9 cellular contexts compared by ENCODE assay signal in genomic region chr20:17556842-17557674, GRCh38. TPM values are rescaled to one million over a fixed set of nuclear protein-coding genes. Genes with fewer than 3 reads are reported as not detected.
DNase-seq lines count a peak whose midpoint lies in the region; ATAC-seq and TF ChIP-seq lines count a peak whose summit lies in the region.
"Had no signal": no experiment of that assay in that cellular context is flagged by ENCODE, and none has a peak within 500 bp of the region (broad histone marks: within the 10 kb centered on the region; RNA-seq: fewer than 3 reads in every experiment).

No MANE protein-coding gene starts in this region.

- H3K4me2 ChIP-seq in PC-9 (peak overlapping the region; percentile 84), fibroblast of lung (ENCODE audit: extremely low read depth, insufficient read depth, low read length) (peak overlapping the region; percentile 55)

- H3K4me1 ChIP-seq in PC-9 (replicated peaks; ENCODE audit: insufficient read depth) (peaks cover 70% of the 10 kb centered on the region), fibroblast of lung (ENCODE audit: control insufficient read depth, extremely low read depth, insufficient read depth, low read length) (peaks cover 16% of the 10 kb centered on the region)

- H3K9me3 ChIP-seq in PC-9 (ENCODE audit: insufficient read depth, low read depth) (no peaks in the 10 kb centered on the region), fibroblast of lung (ENCODE audit: control insufficient read depth, insufficient read depth, low read depth, low read length) (no peaks in the 10 kb centered on the region)

- no peaks in the 10 kb centered on the region for H3K9me2 ChIP-seq in PC-9 (ENCODE audit: insufficient read depth)

- DNase-seq in DMS79 (lab: John Stamatoyannopoulos, UW) = peak; percentile 49
- peak; percentile 56 to 64 for DNase-seq in PC-9
- DNase-seq in fibroblast of lung (ENCODE audit: low read depth in 2 of 2) = peak in 1 of 2 donors; percentile 68
- peak; percentile 83 for DNase-seq in posterior vena cava (ENCODE audit: low spot score)
- DNase-seq in NCI-H524 (lab: John Stamatoyannopoulos, UW) = no peak
- DNase-seq in KG1 (lab: John Stamatoyannopoulos, UW) = no peak
- DNase-seq: T-helper 2 cell had no signal

- peaks cover 23% of the 10 kb centered on the region; the same call in 1 of the 2 replicates for H3K79me2 ChIP-seq in PC-9 (ENCODE audit: low read depth)
- H3K79me2 ChIP-seq in fibroblast of lung (ENCODE audit: control insufficient read depth, insufficient read depth, low read length) = no peaks in the 10 kb centered on the region

- ATAC-seq in GM18505 (IDR thresholded peaks at IDR 0.05; ENCODE audit: unreplicated experiment) (no peak), GM19351 (IDR thresholded peaks at IDR 0.05; ENCODE audit: unreplicated experiment) (no peak)

- TF ChIP-seq CTCF in PC-9 (conservative IDR thresholded peaks at IDR 0.05) (no peak), fibroblast of lung (conservative IDR thresholded peaks at IDR 0.05 in 1 of 2, IDR thresholded peaks at IDR 0.05 in 1 of 2; ENCODE audit: low read depth in 1 of 2, low read length in 2 of 2) (no peak)

- H3K27ac ChIP-seq in PC-9 (peak overlapping the region; percentile 92), fibroblast of lung (ENCODE audit: insufficient read depth, low read length) (peak overlapping the region; percentile 95)

- peaks cover 50% of the 10 kb centered on the region for H3F3A ChIP-seq in PC-9 (ENCODE audit: insufficient read depth, low read depth)

- CTCF ChIA-PET in PC-9 (lab: Charles Lee) = interaction anchor here (0.7 to 1.3 kb wide), 3 partner anchors 13 to 356 kb away, joined by 3 to 4 read pairs (median 3); partner anchors contain the start of gene DSTN

- H2AFZ ChIP-seq in PC-9 (peak overlapping the region; percentile 25; the same call in 1 of the 2 replicates), fibroblast of lung (ENCODE audit: low read length) (no peak overlapping the region)

- peak overlapping the region; percentile 51 for H3K4me3 ChIP-seq in PC-9
- H3K4me3 ChIP-seq in fibroblast of lung (replicated peaks in 1 of 4; ENCODE audit: control extremely low read depth in 1 of 4, insufficient read depth in 1 of 4, low read depth in 3 of 4, low read length in 4 of 4) = peak overlapping the region in 2 of 4 experiments; percentile 11 to 15

- H3K27me3 ChIP-seq in PC-9 (ENCODE audit: insufficient read depth, low read depth) (no peaks in the 10 kb centered on the region), fibroblast of lung (ENCODE audit: control insufficient read depth, insufficient read depth, low read length) (no peaks in the 10 kb centered on the region)

- no peak overlapping the region for H3K9ac ChIP-seq in fibroblast of lung (ENCODE audit: insufficient read depth, low read length)

- H4K20me1 ChIP-seq in PC-9 (ENCODE audit: insufficient read depth) (no peaks in the 10 kb centered on the region), fibroblast of lung (ENCODE audit: control insufficient read depth, extremely low read depth, insufficient read depth, low read length) (no peaks in the 10 kb centered on the region)

- H3K36me3 ChIP-seq in PC-9 (ENCODE audit: low read depth) = no peaks in the 10 kb centered on the region
- H3K36me3 ChIP-seq in fibroblast of lung (ENCODE audit: control insufficient read depth, insufficient read depth, low read length) = no peaks in the 10 kb centered on the region

- no peak for TF ChIP-seq POLR2A in GM18505 (IDR thresholded peaks at IDR 0.05; ENCODE audit: borderline replicate concordance, extremely low read depth, insufficient read depth, insufficient read length)

- intact Hi-C loops in PC-9 (cut with micrococcal nuclease; ENCODE audit: unreplicated experiment) = loop anchor here (1.0 to 10.0 kb wide), 6 partner anchors 12 to 288 kb away; partner anchors contain the start of gene RRBP1
- intact Hi-C loops in posterior vena cava (cut with DNase I) = no loop called here

- BruUV-seq in PC-9 (replicated peaks; lab: Mats Ljungman, UMichigan) = no TSS peak

- POLR2A ChIA-PET in PC-9 (lab: Charles Lee; ENCODE audit: unreplicated experiment) = interaction anchor here (0.5 to 4.5 kb wide), 6 partner anchors 13 to 951 kb away, joined by 4 to 78 read pairs (median 7); partner anchors contain the start of genes DSTN and SEC23B

RNA-seq across cellular contexts. Expression of gene DSTN, which starts 12.8 kb away (rescaled TPM):
- total RNA-seq in PC-9 (2021) (296 and 366 TPM in 2 replicates), fibroblast of lung (249 and 289 TPM in 2 replicates), posterior vena cava (1,000 to 10,000 TPM; 1,245 to 1,338 TPM)
- 276 and 737 TPM in 2 replicates for polyA plus RNA-seq in fibroblast of lung
- 439 and 919 TPM in 2 replicates for polyA plus RNA-seq in fibroblast of lung (2012)
- polyA minus RNA-seq in fibroblast of lung (ENCODE audit: low replicate concordance) = 5.4 and 10.3 TPM in 2 replicates

RNA-seq across cellular contexts. Expression of gene BFSP1, which starts 25.9 kb away (rescaled TPM):
- total RNA-seq in PC-9 (2021) = 10.4 and 13.8 TPM in 2 replicates
- total RNA-seq in fibroblast of lung = 1.8 and 2.3 TPM in 2 replicates
- 1.5 TPM in 2 replicates for polyA plus RNA-seq in fibroblast of lung
- polyA plus RNA-seq in fibroblast of lung (2012) = 1.3 and 1.9 TPM in 2 replicates
- polyA minus RNA-seq in fibroblast of lung (ENCODE audit: low replicate concordance) = not detected in 2 replicates
- under 1 TPM; 0.67 to 0.93 TPM for total RNA-seq in posterior vena cava

Comparison
In these comparisons a context has a peak if more than half of its experiments do, and no peak if none do; other contexts are left out.
1. DNase-seq: peak in DMS79 (single experiment), PC-9 (2 of 2) and posterior vena cava (single experiment); none in NCI-H524 (0 of 2) and KG1 (single experiment).